15 cellular contexts compared by ENCODE assay signal in genomic region chr4:1204286-1204827, GRCh38. TPM values are rescaled to one million over a fixed set of nuclear protein-coding genes. Genes with fewer than 3 reads are reported as not detected.
DNase-seq lines count a peak whose midpoint lies in the region; ATAC-seq, FAIRE-seq and TF ChIP-seq lines count a peak whose summit lies in the region.
"Had no signal": no experiment of that assay in that cellular context is flagged by ENCODE, and none has a peak within 500 bp of the region (broad histone marks: within the 10 kb centered on the region; RNA-seq: fewer than 3 reads in every experiment).

No MANE protein-coding gene starts in this region.

- intact Hi-C loops in activated naive CD4-positive, alpha-beta T cell treated with anti-CD3 and anti-CD28 coated beads for 36 hours (cut with micrococcal nuclease): loop anchor here (5.0 kb wide), 1 partner anchor 668 kb away; the partner anchor contains the start of gene NSD2
- intact Hi-C loops in activated CD4-positive, alpha-beta memory T cell treated with anti-CD3 and anti-CD28 coated beads for 36 hours (cut with micrococcal nuclease): loop anchor here (5.0 kb wide), 1 partner anchor 63 kb away; no protein-coding TSS in a partner anchor
- intact Hi-C loops in lower lobe of right lung (cut with DNase I) (no loop called here), transverse colon (cut with DNase I; ENCODE audit: low total_unique reads) (no loop called here)

- peak; percentile 3 for DNase-seq in activated naive CD4-positive, alpha-beta T cell treated with anti-CD3 and anti-CD28 coated beads for 36 hours
- no peak for DNase-seq in activated naive CD4-positive, alpha-beta T cell (lab: John Stamatoyannopoulos, UW)
- peak; percentile 7 for DNase-seq in activated CD4-positive, alpha-beta memory T cell treated with anti-CD3 and anti-CD28 coated beads for 36 hours
- DNase-seq in lower lobe of right lung (peak; percentile 32), transverse colon (peak; percentile 31), GM19239 (ENCODE audit: insufficient read length, low spot score) (no peak), OCI-M1 (lab: John Stamatoyannopoulos, UW) (no peak)
- DNase-seq: activated CD4-positive, CD25-positive, alpha-beta regulatory T cell treated with anti-CD3 and anti-CD28 coated beads, Interleukin-2, amount 50 U/mL, for 72 hours; GM23248 had no signal

- H3K27me3 Mint-ChIP-seq in activated naive CD4-positive, alpha-beta T cell treated with anti-CD3 and anti-CD28 coated beads for 36 hours (ENCODE audit: low read depth): no peaks in the 10 kb centered on the region
- no peaks in the 10 kb centered on the region for H3K27me3 Mint-ChIP-seq in activated CD4-positive, alpha-beta memory T cell treated with anti-CD3 and anti-CD28 coated beads for 36 hours

- CTCF ChIA-PET in activated naive CD4-positive, alpha-beta T cell treated with anti-CD3 and anti-CD28 coated beads for 36 hours (lab: Charles Lee): interaction anchor here (0.6 to 1.9 kb wide), 3 partner anchors 37 to 81 kb away, joined by 4 to 6 read pairs (median 4); no protein-coding TSS in a partner anchor
- CTCF ChIA-PET in activated CD4-positive, alpha-beta memory T cell treated with anti-CD3 and anti-CD28 coated beads for 36 hours (lab: Charles Lee): interaction anchor here (2.2 to 3.5 kb wide), 2 partner anchors 37 to 64 kb away, joined by 13 to 14 read pairs; no protein-coding TSS in a partner anchor

- no peak overlapping the region for H3K27ac Mint-ChIP-seq in activated naive CD4-positive, alpha-beta T cell treated with anti-CD3 and anti-CD28 coated beads for 36 hours
- H3K27ac Mint-ChIP-seq in activated CD4-positive, alpha-beta memory T cell treated with anti-CD3 and anti-CD28 coated beads for 36 hours: no peak overlapping the region

- H3K36me3 ChIP-seq in lower lobe of right lung (no peaks in the 10 kb centered on the region), transverse colon (no peaks in the 10 kb centered on the region)
- H3K36me3 ChIP-seq: adrenal gland, gastroesophageal sphincter, suprapubic skin had no signal

- H3K9me3 Mint-ChIP-seq in activated naive CD4-positive, alpha-beta T cell treated with anti-CD3 and anti-CD28 coated beads for 36 hours: no peaks in the 10 kb centered on the region
- no peaks in the 10 kb centered on the region for H3K9me3 Mint-ChIP-seq in activated CD4-positive, alpha-beta memory T cell treated with anti-CD3 and anti-CD28 coated beads for 36 hours

- H3K4me1 ChIP-seq in lower lobe of right lung: peaks cover 88% of the 10 kb centered on the region
- H3K4me1 ChIP-seq in transverse colon: peaks cover 41 to 92% (median 68%) of the 10 kb centered on the region in 4 donors

- no peak for FAIRE-seq in GM19239 (lab: Jason Lieb, UNC)
- FAIRE-seq: G401.6 had no signal

- TF ChIP-seq EP300 in transverse colon (IDR thresholded peaks at IDR 0.05; ENCODE audit: low read depth): no peak

- no peaks in the 10 kb centered on the region for H3K27me3 ChIP-seq in lower lobe of right lung (ENCODE audit: low read depth)
- no peaks in the 10 kb centered on the region for H3K27me3 ChIP-seq in transverse colon
- H3K27me3 ChIP-seq: adrenal gland, gastroesophageal sphincter, suprapubic skin had no signal

- H3K27ac ChIP-seq in lower lobe of right lung (peak overlapping the region; percentile 88), transverse colon (peak overlapping the region; percentile 84 to 90 (median 86))
- H3K27ac ChIP-seq: GM23248, suprapubic skin had no signal

- no peaks in the 10 kb centered on the region for H3K9me3 ChIP-seq in lower lobe of right lung
- H3K9me3 ChIP-seq in transverse colon: no peaks in the 10 kb centered on the region
- H3K9me3 ChIP-seq: adrenal gland, gastroesophageal sphincter, left lung, suprapubic skin had no signal

- no peaks in the 10 kb centered on the region for H3K36me3 Mint-ChIP-seq in activated naive CD4-positive, alpha-beta T cell treated with anti-CD3 and anti-CD28 coated beads for 36 hours (ENCODE audit: low read depth)
- H3K36me3 Mint-ChIP-seq in activated CD4-positive, alpha-beta memory T cell treated with anti-CD3 and anti-CD28 coated beads for 36 hours: no peaks in the 10 kb centered on the region

- H3K4me1 Mint-ChIP-seq in activated naive CD4-positive, alpha-beta T cell treated with anti-CD3 and anti-CD28 coated beads for 36 hours (ENCODE audit: low read depth): peaks cover 19% of the 10 kb centered on the region
- H3K4me1 Mint-ChIP-seq in activated CD4-positive, alpha-beta memory T cell treated with anti-CD3 and anti-CD28 coated beads for 36 hours (ENCODE audit: low read depth): peaks cover 36% of the 10 kb centered on the region

- no peak overlapping the region for H3K4me3 Mint-ChIP-seq in activated naive CD4-positive, alpha-beta T cell treated with anti-CD3 and anti-CD28 coated beads for 36 hours
- H3K4me3 Mint-ChIP-seq in activated CD4-positive, alpha-beta memory T cell treated with anti-CD3 and anti-CD28 coated beads for 36 hours: no peak overlapping the region

- POLR2A ChIA-PET in activated CD4-positive, alpha-beta memory T cell treated with anti-CD3 and anti-CD28 coated beads for 36 hours (lab: Charles Lee): interaction anchor here (0.8 to 1.3 kb wide), 3 partner anchors 20 to 96 kb away, joined by 3 to 6 read pairs (median 3); partner anchors contain the start of gene CTBP1

- TF ChIP-seq POLR2A in transverse colon (IDR thresholded peaks at IDR 0.05): no peak

- in situ Hi-C loops in transverse colon (cut with MboI; ENCODE audit: low pct_ligation_motif_present in 1 of 4, low pct_unique_long_range_greater_than_20kb in 1 of 4, low sequenced_read_pairs in 3 of 4): no loop called here

- peak overlapping the region; percentile 27 for H3K4me3 ChIP-seq in lower lobe of right lung
- H3K4me3 ChIP-seq in transverse colon: peak overlapping the region in 2 of 4 donors; percentile 13 to 33
- H3K4me3 ChIP-seq: adrenal gland, gastroesophageal sphincter, GM23248, left lung, suprapubic skin had no signal

- ATAC-seq in lower lobe of right lung: no peak
- no peak for ATAC-seq in GM19395 (IDR thresholded peaks at IDR 0.05; ENCODE audit: unreplicated experiment)
- ATAC-seq: gastroesophageal sphincter, left lung had no signal

- 80% methylated on average over 21 of the region's 21 CpGs; no CpG with 5 or more reads in 1 of the 2 donors for WGBS in transverse colon (ENCODE audit: low coverage in 1 of 2), 2 donors

- no peak for TF ChIP-seq CTCF in lower lobe of right lung (IDR thresholded peaks at IDR 0.05)
- TF ChIP-seq CTCF in transverse colon (IDR thresholded peaks at IDR 0.05): no peak

RNA-seq across cellular contexts. Expression of gene SPON2, which starts 32.0 kb away (rescaled TPM):
- 1 to 10 TPM; 4.8 to 5.5 TPM for total RNA-seq in activated naive CD4-positive, alpha-beta T cell treated with anti-CD3 and anti-CD28 coated beads for 36 hours
- total RNA-seq in activated CD4-positive, alpha-beta memory T cell treated with anti-CD3 and anti-CD28 coated beads for 36 hours: 1 to 10 TPM; 9.0 to 9.5 TPM
- total RNA-seq in lower lobe of right lung: 32.0 TPM
- 100 to 1,000 TPM in 1 of 4 donors, 10 to 100 TPM in 3; 45.4 to 127 (median 53.1) TPM for total RNA-seq in transverse colon

RNA-seq across cellular contexts. Expression of gene CTBP1, which starts 44.6 kb away (rescaled TPM):
- 100 to 1,000 TPM; 136 to 140 TPM for total RNA-seq in activated naive CD4-positive, alpha-beta T cell treated with anti-CD3 and anti-CD28 coated beads for 36 hours
- total RNA-seq in activated CD4-positive, alpha-beta memory T cell treated with anti-CD3 and anti-CD28 coated beads for 36 hours: 100 to 1,000 TPM; 154 to 162 TPM
- total RNA-seq in lower lobe of right lung (165 TPM), transverse colon (100 to 1,000 TPM; 183 to 457 (median 243) TPM)

Comparison
In these comparisons a context has a peak if more than half of its experiments do, and no peak if none do; other contexts are left out.
1. DNase-seq: peak in activated naive CD4-positive, alpha-beta T cell treated with anti-CD3 and anti-CD28 coated beads for 36 hours (single experiment), activated CD4-positive, alpha-beta memory T cell treated with anti-CD3 and anti-CD28 coated beads for 36 hours (single experiment), lower lobe of right lung (single experiment) and transverse colon (single experiment); none in activated naive CD4-positive, alpha-beta T cell (0 of 4), GM19239 (single experiment) and OCI-M1 (single experiment).
2. intact Hi-C loops: an anchor here in activated naive CD4-positive, alpha-beta T cell treated with anti-CD3 and anti-CD28 coated beads for 36 hours (5.0 kb wide) and activated CD4-positive, alpha-beta memory T cell treated with anti-CD3 and anti-CD28 coated beads for 36 hours (5.0 kb wide); none called in lower lobe of right lung and transverse colon.